Comparison of ENCODE assay signal across 35 cellular contexts in the genomic region with DNA sequence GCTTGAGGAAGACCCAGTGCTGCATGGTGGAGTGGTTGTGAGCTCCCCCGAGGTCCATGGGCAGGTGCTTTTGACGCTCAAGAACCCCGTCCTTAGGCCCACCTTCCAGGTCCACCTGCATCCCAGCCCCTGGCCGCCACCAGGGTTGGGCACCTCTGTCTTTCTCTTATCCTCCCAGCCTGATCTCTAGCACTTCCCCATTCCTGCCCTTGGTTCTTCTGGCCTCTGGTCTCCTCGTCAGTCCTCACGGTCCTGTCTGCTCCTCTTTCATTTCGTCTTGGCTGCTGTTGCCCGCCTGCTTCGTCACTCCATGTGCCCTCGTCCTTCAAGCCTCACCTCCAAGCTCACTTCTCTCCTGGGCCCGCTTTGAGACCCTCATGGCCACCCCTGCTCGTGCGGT.
"Had no signal": no experiment of that assay in that cellular context is flagged by ENCODE, and none has a peak within 500 bp of the region (broad histone marks: within the 10 kb centered on the region; RNA-seq: fewer than 3 reads in every experiment).

No MANE protein-coding gene starts in this region.

- H3K4me3 Mint-ChIP-seq: activated B cell treated with CpG ODN at 0.5 μM for 24 hours; activated CD4-positive, alpha-beta memory T cell treated with anti-CD3 and anti-CD28 coated beads, Interleukin-2, amount 10 ng/mL, durations not matched to agents 7 days and 5 days; activated CD8-positive, alpha-beta memory T cell treated with anti-CD3 and anti-CD28 coated beads, Interleukin-2, amount 10 ng/mL, durations not matched to agents 7 days and 5 days; activated naive CD4-positive, alpha-beta T cell treated with anti-CD3 and anti-CD28 coated beads, Interleukin-2, amount 50 U/mL, for 24 hours; activated naive CD8-positive, alpha-beta T cell treated with anti-CD3 and anti-CD28 coated beads, Interleukin-2, amount 10 ng/mL, durations not matched to agents 7 days and 5 days; central memory CD8-positive, alpha-beta T cell; IgD-negative memory B cell; T-helper 2 cell treated with Interferon-gamma antibody and Interleukin-4, amounts not matched to agents 5 μg/mL and 100 μg/mL, for 36 hours had no signal

- H3K4me1 Mint-ChIP-seq: activated CD4-positive, alpha-beta memory T cell treated with anti-CD3 and anti-CD28 coated beads, Interleukin-2, amount 10 ng/mL, durations not matched to agents 7 days and 5 days; activated CD8-positive, alpha-beta memory T cell treated with anti-CD3 and anti-CD28 coated beads, Interleukin-2, amount 10 ng/mL, durations not matched to agents 7 days and 5 days; activated naive CD8-positive, alpha-beta T cell treated with anti-CD3 and anti-CD28 coated beads, Interleukin-2, amount 10 ng/mL, durations not matched to agents 7 days and 5 days; central memory CD8-positive, alpha-beta T cell had no signal

- H3K27ac ChIP-seq: ascending aorta, cardiac muscle cell, SJCRH30, SK-N-MC, VCaP had no signal

- H3K36me3 Mint-ChIP-seq: activated CD8-positive, alpha-beta memory T cell treated with anti-CD3 and anti-CD28 coated beads, Interleukin-2, amount 10 ng/mL, durations not matched to agents 7 days and 5 days; activated naive CD8-positive, alpha-beta T cell treated with anti-CD3 and anti-CD28 coated beads, Interleukin-2, amount 10 ng/mL, durations not matched to agents 7 days and 5 days had no signal

- H3K4me1 ChIP-seq: SJCRH30 had no signal

- H3K4me3 ChIP-seq: ascending aorta, cardiac muscle cell, MG63, SJCRH30, SK-N-MC had no signal

- H3K9me3 ChIP-seq: ascending aorta, MG63, SJCRH30 had no signal

- H3K27me3 Mint-ChIP-seq: activated B cell treated with CpG ODN at 0.5 μM for 24 hours; activated CD4-positive, alpha-beta memory T cell treated with anti-CD3 and anti-CD28 coated beads, Interleukin-2, amount 10 ng/mL, durations not matched to agents 7 days and 5 days; activated CD8-positive, alpha-beta memory T cell treated with anti-CD3 and anti-CD28 coated beads, Interleukin-2, amount 10 ng/mL, durations not matched to agents 7 days and 5 days; activated naive CD4-positive, alpha-beta T cell treated with anti-CD3 and anti-CD28 coated beads, Interleukin-2, amount 50 U/mL, for 24 hours; activated naive CD8-positive, alpha-beta T cell treated with anti-CD3 and anti-CD28 coated beads, Interleukin-2, amount 10 ng/mL, durations not matched to agents 7 days and 5 days; central memory CD8-positive, alpha-beta T cell; IgD-negative memory B cell had no signal

- H3K27me3 ChIP-seq: ascending aorta, cardiac muscle cell, MG63, SJCRH30 had no signal

- H3K9me3 Mint-ChIP-seq: activated B cell treated with CpG ODN at 0.5 μM for 24 hours; activated CD4-positive, alpha-beta memory T cell treated with anti-CD3 and anti-CD28 coated beads, Interleukin-2, amount 10 ng/mL, durations not matched to agents 7 days and 5 days; activated naive CD4-positive, alpha-beta T cell treated with anti-CD3 and anti-CD28 coated beads, Interleukin-2, amount 50 U/mL, for 24 hours; activated naive CD8-positive, alpha-beta T cell treated with anti-CD3 and anti-CD28 coated beads, Interleukin-2, amount 10 ng/mL, durations not matched to agents 7 days and 5 days; central memory CD8-positive, alpha-beta T cell; IgD-negative memory B cell; T-helper 2 cell treated with Interferon-gamma antibody and Interleukin-4, amounts not matched to agents 5 μg/mL and 100 μg/mL, for 36 hours had no signal

- H3K36me3 ChIP-seq: ascending aorta, cardiac muscle cell, MG63, SJCRH30 had no signal

- DNase-seq: activated B cell treated with CpG ODN at 0.5 μM for 24 hours; activated CD4-positive, alpha-beta memory T cell treated with anti-CD3 and anti-CD28 coated beads, Interleukin-2, amount 10 ng/mL, durations not matched to agents 7 days and 5 days; activated CD4-positive, alpha-beta T cell treated with anti-CD3 and anti-CD28 coated beads for 4 hours; activated CD4-positive, CD25-positive, alpha-beta regulatory T cell treated with anti-CD3 and anti-CD28 coated beads, Interleukin-2, amount 50 U/mL, for 72 hours; activated CD8-positive, alpha-beta memory T cell treated with anti-CD3 and anti-CD28 coated beads for 24 hours; activated CD8-positive, alpha-beta memory T cell treated with anti-CD3 and anti-CD28 coated beads, Interleukin-2, amount 10 ng/mL, durations not matched to agents 7 days and 5 days; activated CD8-positive, alpha-beta memory T cell treated with anti-CD3 and anti-CD28 coated beads, Interleukin-2, amount 50 U/mL, for 48 hours; activated effector memory CD4-positive, alpha-beta T cell treated with Interleukin-2 at 50 U/mL for 16 hours; activated naive CD4-positive, alpha-beta T cell treated with Interleukin-2 at 50 U/mL for 16 hours; activated naive CD8-positive, alpha-beta T cell treated with anti-CD3 and anti-CD28 coated beads, Interleukin-2, amount 10 ng/mL, durations not matched to agents 7 days and 5 days; activated T-cell treated with anti-CD3 and anti-CD28 coated beads, Interleukin-2, amount 50 U/mL, for 48 hours; amygdala; Kasumi-1; KG1; MG63; NCI-H1048; NCI-H1105 treated with DMSO at 0.1 percent for 48 hours; NCI-H1436; NCI-H1694; NCI-H1930; NCI-H2081 treated with DMSO at 0.1 percent for 48 hours; NCI-H510A; NCI-H526; NCI-H748 treated with DMSO at 0.1 percent for 48 hours; NK-92 treated with Interleukin-12 subunit alpha and Interleukin-12 subunit beta, amount 100 ng/mL, for 24 hours; SHP77; SJCRH30 had no signal

- H3K27ac Mint-ChIP-seq: activated B cell treated with CpG ODN at 0.5 μM for 24 hours; activated CD4-positive, alpha-beta memory T cell treated with anti-CD3 and anti-CD28 coated beads, Interleukin-2, amount 10 ng/mL, durations not matched to agents 7 days and 5 days; activated CD8-positive, alpha-beta memory T cell treated with anti-CD3 and anti-CD28 coated beads, Interleukin-2, amount 10 ng/mL, durations not matched to agents 7 days and 5 days; activated naive CD8-positive, alpha-beta T cell treated with anti-CD3 and anti-CD28 coated beads, Interleukin-2, amount 10 ng/mL, durations not matched to agents 7 days and 5 days; T-helper 2 cell treated with Interferon-gamma antibody and Interleukin-4, amounts not matched to agents 5 μg/mL and 100 μg/mL, for 36 hours had no signal
